In the genomic region with DNA sequence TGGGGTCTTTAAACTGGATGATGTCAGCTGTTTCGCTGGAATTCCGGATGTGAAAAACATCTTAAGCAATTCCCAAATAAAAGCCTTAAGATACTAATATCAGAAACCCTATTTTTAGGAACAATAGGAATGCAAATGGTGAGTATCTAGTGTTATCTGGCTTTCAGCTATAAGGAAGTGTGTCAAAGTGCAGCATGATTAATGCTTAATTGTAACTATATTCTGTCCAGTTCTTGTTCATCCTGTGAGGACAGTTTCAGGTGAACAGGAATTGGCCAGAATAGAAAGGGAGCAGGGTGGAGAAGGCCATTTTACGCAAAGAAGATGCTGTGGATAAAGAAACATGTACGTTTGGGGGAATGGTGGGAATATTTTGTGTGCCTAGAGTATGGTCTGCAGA, we compare ENCODE assay signal across 14 cellular contexts.
DNase-seq lines count a peak whose midpoint lies in the region; ATAC-seq and TF ChIP-seq lines count a peak whose summit lies in the region.
"Had no signal": no experiment of that assay in that cellular context is flagged by ENCODE, and none has a peak within 500 bp of the region (broad histone marks: within the 10 kb centered on the region; RNA-seq: fewer than 3 reads in every experiment).

No MANE protein-coding gene starts in this region.

- H3K4me1 ChIP-seq in RWPE2 (ENCODE audit: insufficient read depth, poor library complexity, severe bottlenecking): peaks cover 43% of the 10 kb centered on the region
- no peaks in the 10 kb centered on the region for H3K4me1 ChIP-seq in esophagus muscularis mucosa
- peaks cover 45% of the 10 kb centered on the region for H3K4me1 ChIP-seq in skeletal muscle satellite cell (ENCODE audit: control insufficient read depth, insufficient read depth, low read length)

- no peak overlapping the region for H3K4me2 ChIP-seq in skeletal muscle satellite cell (ENCODE audit: low read length)
- H3K4me2 ChIP-seq: KMS-11 had no signal

- 32% methylated on average over 4 of the region's 4 CpGs for WGBS in esophagus muscularis mucosa

- DNase-seq in EH (ENCODE audit: low read depth) (peak; percentile 16), RWPE2 (ENCODE audit: low spot score) (no peak), esophagus muscularis mucosa (ENCODE audit: extremely low spot score) (peak; percentile 4), NCI-H2196 (lab: John Stamatoyannopoulos, UW; ENCODE audit: unreplicated experiment) (no peak), NCI-H2081 treated with DMSO at 0.1 percent for 48 hours (lab: John Stamatoyannopoulos, UW) (no peak)
- DNase-seq: CD4-positive, CD25-positive, alpha-beta regulatory T cell; NCI-H1436; NCI-H2029; NCI-H510A; NCI-H774 had no signal

- no peak for ATAC-seq in RWPE2 (ENCODE audit: low read depth)
- ATAC-seq in HG03354 (IDR thresholded peaks at IDR 0.05; ENCODE audit: poor library complexity, severe bottlenecking, unreplicated experiment): no peak
- ATAC-seq: HepG2 had no signal

- H3K9me3 ChIP-seq in RWPE2 (ENCODE audit: severe bottlenecking): no peaks in the 10 kb centered on the region
- no peaks in the 10 kb centered on the region for H3K9me3 ChIP-seq in esophagus muscularis mucosa
- no peaks in the 10 kb centered on the region for H3K9me3 ChIP-seq in skeletal muscle satellite cell (replicated peaks; ENCODE audit: low read length)

- no peak for TF ChIP-seq POLR2A in esophagus muscularis mucosa (IDR thresholded peaks at IDR 0.05; ENCODE audit: low read depth)

- H3K27me3 ChIP-seq in RWPE2 (ENCODE audit: insufficient read depth, poor library complexity, severe bottlenecking): no peaks in the 10 kb centered on the region
- H3K27me3 ChIP-seq in esophagus muscularis mucosa: no peaks in the 10 kb centered on the region
- no peaks in the 10 kb centered on the region for H3K27me3 ChIP-seq in skeletal muscle satellite cell (ENCODE audit: control insufficient read depth, insufficient read depth, low read length)

- no peak for TF ChIP-seq CTCF in RWPE2 (IDR thresholded peaks at IDR 0.05; ENCODE audit: poor library complexity, severe bottlenecking)
- TF ChIP-seq CTCF in esophagus muscularis mucosa (IDR thresholded peaks at IDR 0.05): no peak

- intact Hi-C loops in esophagus muscularis mucosa (cut with DNase I): no loop called here

- H3K4me3 ChIP-seq in RWPE2 (ENCODE audit: severe bottlenecking): no peak overlapping the region
- no peak overlapping the region for H3K4me3 ChIP-seq in esophagus muscularis mucosa
- H3K4me3 ChIP-seq in skeletal muscle satellite cell (ENCODE audit: low read length): no peak overlapping the region

- peak overlapping the region; percentile 9 for H3K9ac ChIP-seq in skeletal muscle satellite cell (ENCODE audit: low read depth, low read length)
- H3K9ac ChIP-seq: KMS-11 had no signal

- no peaks in the 10 kb centered on the region for H3K36me3 ChIP-seq in RWPE2 (ENCODE audit: low read depth)
- H3K36me3 ChIP-seq in esophagus muscularis mucosa: no peaks in the 10 kb centered on the region
- H3K36me3 ChIP-seq in skeletal muscle satellite cell (ENCODE audit: insufficient read depth, low read length): no peaks in the 10 kb centered on the region

- H3K27ac ChIP-seq in RWPE2 (ENCODE audit: poor library complexity, severe bottlenecking) (peak overlapping the region; percentile 95), esophagus muscularis mucosa (replicated peaks in 1 of 4) (no peak overlapping the region)
- H3K27ac ChIP-seq: KMS-11 had no signal

- no peak for TF ChIP-seq EP300 in esophagus muscularis mucosa (IDR thresholded peaks at IDR 0.05)

Comparison
In these comparisons a context has a peak if more than half of its experiments do, and no peak if none do; other contexts are left out.
1. DNase-seq: peak in EH (single experiment) and esophagus muscularis mucosa (single experiment); none in RWPE2 (single experiment), NCI-H2196 (single experiment) and NCI-H2081 treated with DMSO at 0.1 percent for 48 hours (single experiment).